1 cellular context compared by ENCODE assay signal in the genomic region with DNA sequence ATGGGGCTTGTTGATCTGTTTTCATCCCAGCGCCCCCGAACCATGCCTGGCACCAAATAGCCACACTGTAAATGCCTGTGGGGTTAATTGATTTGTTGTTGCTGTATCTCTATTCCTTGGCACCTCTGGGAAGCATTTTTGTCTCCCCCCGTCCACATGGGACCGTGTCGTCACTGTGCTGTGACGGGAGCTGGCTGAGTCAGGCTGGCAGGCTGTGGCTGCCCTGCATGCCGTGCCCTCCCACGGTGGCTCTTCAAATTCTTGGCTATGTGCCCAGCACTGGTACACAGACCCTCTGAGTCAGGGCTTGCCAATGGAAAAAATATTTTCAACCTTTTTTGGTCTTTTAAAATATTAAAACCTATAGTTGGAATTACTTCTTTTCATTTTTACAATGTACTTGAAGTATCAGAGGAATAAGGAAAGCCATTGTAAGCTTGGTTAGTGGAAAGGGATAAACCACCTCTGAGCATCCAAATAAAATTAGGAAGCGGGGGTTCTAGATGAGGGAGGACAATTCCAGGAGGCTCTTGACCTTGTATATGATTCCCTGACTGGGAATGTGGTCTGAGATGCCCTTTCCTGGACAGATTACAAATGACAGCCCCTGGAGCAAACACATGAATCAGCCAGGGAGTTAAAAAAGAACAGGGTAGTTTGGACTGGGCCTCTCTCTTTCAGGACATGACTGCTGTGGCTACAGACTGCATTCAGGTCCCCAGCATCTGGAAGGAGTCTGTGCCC.
A peak's percentile ranks its signal among the peaks of the same experiment; 100 is the strongest.
TF ChIP-seq lines count a peak whose summit lies in the region.

No MANE protein-coding gene starts in this region.

TF ChIP-seq in A549, 52 proteins besides CTCF, POLR2A, EP300 and RAD21 (continued from another document):
- TF ChIP-seq, protein P1, sequence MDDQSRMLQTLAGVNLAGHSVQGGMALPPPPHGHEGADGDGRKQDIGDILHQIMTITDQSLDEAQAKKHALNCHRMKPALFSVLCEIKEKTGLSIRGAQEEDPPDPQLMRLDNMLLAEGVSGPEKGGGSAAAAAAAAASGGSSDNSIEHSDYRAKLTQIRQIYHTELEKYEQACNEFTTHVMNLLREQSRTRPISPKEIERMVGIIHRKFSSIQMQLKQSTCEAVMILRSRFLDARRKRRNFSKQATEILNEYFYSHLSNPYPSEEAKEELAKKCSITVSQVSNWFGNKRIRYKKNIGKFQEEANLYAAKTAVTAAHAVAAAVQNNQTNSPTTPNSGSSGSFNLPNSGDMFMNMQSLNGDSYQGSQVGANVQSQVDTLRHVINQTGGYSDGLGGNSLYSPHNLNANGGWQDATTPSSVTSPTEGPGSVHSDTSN (IDR thresholded peaks at IDR 0.05) = peak; percentile 54
- TF ChIP-seq BHLHE40 (IDR thresholded peaks at IDR 0.05; ENCODE audit: low read depth, low read length) (no peak), RFX5 (IDR thresholded peaks at IDR 0.05) (no peak), MAX (IDR thresholded peaks at IDR 0.05) (peak; percentile 93), CEBPB (IDR thresholded peaks at IDR 0.05) (peak; percentile 16 to 75; a peak in 3 of 4 replicates), RCOR1 (IDR thresholded peaks at IDR 0.05; ENCODE audit: low read depth, low read length) (no peak), HES2 (IDR thresholded peaks at IDR 0.05) (no peak), NR3C1 (IDR thresholded peaks at IDR 0.05) (no peak), ZFP36 (IDR thresholded peaks at IDR 0.05; ENCODE audit: borderline replicate concordance, partially characterized antibody) (no peak), HEYL (CRISPR knock-in tag; IDR thresholded peaks at IDR 0.05) (no peak), ZC3H11A (IDR thresholded peaks at IDR 0.05) (no peak), GATA3 (IDR thresholded peaks at IDR 0.05; ENCODE audit: borderline replicate concordance) (peak; percentile 95), FOXS1 (CRISPR knock-in tag; IDR thresholded peaks at IDR 0.05) (peak; percentile 37; the same call in 1 of the 2 replicates), POLR2AphosphoS2 (conservative IDR thresholded peaks at IDR 0.05; ENCODE audit: low read length) (no peak), MAFK (IDR thresholded peaks at IDR 0.05; ENCODE audit: partially characterized antibody) (peak; percentile 35), TP53 (CRISPR knock-in tag; IDR thresholded peaks at IDR 0.05) (no peak), MAZ (IDR thresholded peaks at IDR 0.05; ENCODE audit: borderline replicate concordance, low read depth, low read length) (no peak), KDM1A (IDR thresholded peaks at IDR 0.05; ENCODE audit: low read depth) (no peak), USF2 (IDR thresholded peaks at IDR 0.05) (no peak), NFE2L2 (conservative IDR thresholded peaks at IDR 0.05; ENCODE audit: low read length) (no peak), HDAC2 (IDR thresholded peaks at IDR 0.05) (no peak), HOXB13 (CRISPR knock-in tag; IDR thresholded peaks at IDR 0.05; ENCODE audit: low read depth) (peak; percentile 58; the same call in 1 of the 2 replicates), RARB (CRISPR knock-in tag; IDR thresholded peaks at IDR 0.05) (no peak), JUN (IDR thresholded peaks at IDR 0.05) (peak; percentile 75 to 84; a peak in 4 of 5 replicates), ESRRA (IDR thresholded peaks at IDR 0.05; ENCODE audit: borderline replicate concordance, low read length) (peak; percentile 76; the same call in 1 of the 2 replicates), HOXA7 (CRISPR knock-in tag; IDR thresholded peaks at IDR 0.05) (no peak), FOSL2 (IDR thresholded peaks at IDR 0.05) (peak; percentile 66; the same call in 1 of the 2 replicates), FOSL2 (CRISPR knock-in tag; IDR thresholded peaks at IDR 0.05) (peak; percentile 95), ZSCAN20 (CRISPR knock-in tag; IDR thresholded peaks at IDR 0.05) (peak; percentile 40; the same call in 1 of the 2 replicates), ZNF302 (CRISPR knock-in tag; IDR thresholded peaks at IDR 0.05) (no peak), RNF2 (IDR thresholded peaks at IDR 0.05; ENCODE audit: borderline replicate concordance, low read depth) (no peak), SMC3 (IDR thresholded peaks at IDR 0.05) (no peak; the same call in 2 of the 3 replicates), NPAS2 (CRISPR knock-in tag; IDR thresholded peaks at IDR 0.05; ENCODE audit: borderline replicate concordance) (no peak), MYC (IDR thresholded peaks at IDR 0.05; ENCODE audit: borderline replicate concordance, low read length) (no peak), CHD2 (IDR thresholded peaks at IDR 0.05; ENCODE audit: low read length, partially characterized antibody) (no peak), JUNB (IDR thresholded peaks at IDR 0.05) (peak; percentile 95), EHF (CRISPR knock-in tag; IDR thresholded peaks at IDR 0.05) (peak; percentile 29; the same call in 1 of the 2 replicates), CHD4 (IDR thresholded peaks at IDR 0.05; ENCODE audit: borderline replicate concordance) (no peak), TFCP2L1 (CRISPR knock-in tag; IDR thresholded peaks at IDR 0.05) (no peak), EHMT2 (IDR thresholded peaks at IDR 0.05; ENCODE audit: low read depth) (no peak)
- TF ChIP-seq, protein P2, sequence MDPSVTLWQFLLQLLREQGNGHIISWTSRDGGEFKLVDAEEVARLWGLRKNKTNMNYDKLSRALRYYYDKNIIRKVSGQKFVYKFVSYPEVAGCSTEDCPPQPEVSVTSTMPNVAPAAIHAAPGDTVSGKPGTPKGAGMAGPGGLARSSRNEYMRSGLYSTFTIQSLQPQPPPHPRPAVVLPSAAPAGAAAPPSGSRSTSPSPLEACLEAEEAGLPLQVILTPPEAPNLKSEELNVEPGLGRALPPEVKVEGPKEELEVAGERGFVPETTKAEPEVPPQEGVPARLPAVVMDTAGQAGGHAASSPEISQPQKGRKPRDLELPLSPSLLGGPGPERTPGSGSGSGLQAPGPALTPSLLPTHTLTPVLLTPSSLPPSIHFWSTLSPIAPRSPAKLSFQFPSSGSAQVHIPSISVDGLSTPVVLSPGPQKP (IDR thresholded peaks at IDR 0.05; ENCODE audit: low read depth, low read length) = no peak
- TF ChIP-seq, protein P3, sequence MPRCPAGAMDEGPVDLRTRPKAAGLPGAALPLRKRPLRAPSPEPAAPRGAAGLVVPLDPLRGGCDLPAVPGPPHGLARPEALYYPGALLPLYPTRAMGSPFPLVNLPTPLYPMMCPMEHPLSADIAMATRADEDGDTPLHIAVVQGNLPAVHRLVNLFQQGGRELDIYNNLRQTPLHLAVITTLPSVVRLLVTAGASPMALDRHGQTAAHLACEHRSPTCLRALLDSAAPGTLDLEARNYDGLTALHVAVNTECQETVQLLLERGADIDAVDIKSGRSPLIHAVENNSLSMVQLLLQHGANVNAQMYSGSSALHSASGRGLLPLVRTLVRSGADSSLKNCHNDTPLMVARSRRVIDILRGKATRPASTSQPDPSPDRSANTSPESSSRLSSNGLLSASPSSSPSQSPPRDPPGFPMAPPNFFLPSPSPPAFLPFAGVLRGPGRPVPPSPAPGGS (IDR thresholded peaks at IDR 0.05) = no peak
- TF ChIP-seq, protein P4, sequence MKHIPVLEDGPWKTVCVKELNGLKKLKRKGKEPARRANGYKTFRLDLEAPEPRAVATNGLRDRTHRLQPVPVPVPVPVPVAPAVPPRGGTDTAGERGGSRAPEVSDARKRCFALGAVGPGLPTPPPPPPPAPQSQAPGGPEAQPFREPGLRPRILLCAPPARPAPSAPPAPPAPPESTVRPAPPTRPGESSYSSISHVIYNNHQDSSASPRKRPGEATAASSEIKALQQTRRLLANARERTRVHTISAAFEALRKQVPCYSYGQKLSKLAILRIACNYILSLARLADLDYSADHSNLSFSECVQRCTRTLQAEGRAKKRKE (CRISPR knock-in tag; IDR thresholded peaks at IDR 0.05; ENCODE audit: low read depth) = peak; percentile 71; the same call in 1 of the 2 replicates
- TF ChIP-seq, protein P5, sequence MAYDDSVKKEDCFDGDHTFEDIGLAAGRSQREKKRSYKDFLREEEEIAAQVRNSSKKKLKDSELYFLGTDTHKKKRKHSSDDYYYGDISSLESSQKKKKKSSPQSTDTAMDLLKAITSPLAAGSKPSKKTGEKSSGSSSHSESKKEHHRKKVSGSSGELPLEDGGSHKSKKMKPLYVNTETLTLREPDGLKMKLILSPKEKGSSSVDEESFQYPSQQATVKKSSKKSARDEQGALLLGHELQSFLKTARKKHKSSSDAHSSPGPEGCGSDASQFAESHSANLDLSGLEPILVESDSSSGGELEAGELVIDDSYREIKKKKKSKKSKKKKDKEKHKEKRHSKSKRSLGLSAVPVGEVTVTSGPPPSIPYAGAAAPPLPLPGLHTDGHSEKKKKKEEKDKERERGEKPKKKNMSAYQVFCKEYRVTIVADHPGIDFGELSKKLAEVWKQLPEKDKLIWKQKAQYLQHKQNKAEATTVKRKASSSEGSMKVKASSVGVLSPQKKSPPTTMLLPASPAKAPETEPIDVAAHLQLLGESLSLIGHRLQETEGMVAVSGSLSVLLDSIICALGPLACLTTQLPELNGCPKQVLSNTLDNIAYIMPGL (CRISPR knock-in tag; IDR thresholded peaks at IDR 0.05; ENCODE audit: borderline replicate concordance) = no peak
- TF ChIP-seq, protein P6, sequence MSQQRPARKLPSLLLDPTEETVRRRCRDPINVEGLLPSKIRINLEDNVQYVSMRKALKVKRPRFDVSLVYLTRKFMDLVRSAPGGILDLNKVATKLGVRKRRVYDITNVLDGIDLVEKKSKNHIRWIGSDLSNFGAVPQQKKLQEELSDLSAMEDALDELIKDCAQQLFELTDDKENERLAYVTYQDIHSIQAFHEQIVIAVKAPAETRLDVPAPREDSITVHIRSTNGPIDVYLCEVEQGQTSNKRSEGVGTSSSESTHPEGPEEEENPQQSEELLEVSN (IDR thresholded peaks at IDR 0.05; ENCODE audit: borderline replicate concordance, low read depth) = 0 out of 2 replicates have a peak, but pooled peaks have one; percentile 35
- TF ChIP-seq, protein P7, sequence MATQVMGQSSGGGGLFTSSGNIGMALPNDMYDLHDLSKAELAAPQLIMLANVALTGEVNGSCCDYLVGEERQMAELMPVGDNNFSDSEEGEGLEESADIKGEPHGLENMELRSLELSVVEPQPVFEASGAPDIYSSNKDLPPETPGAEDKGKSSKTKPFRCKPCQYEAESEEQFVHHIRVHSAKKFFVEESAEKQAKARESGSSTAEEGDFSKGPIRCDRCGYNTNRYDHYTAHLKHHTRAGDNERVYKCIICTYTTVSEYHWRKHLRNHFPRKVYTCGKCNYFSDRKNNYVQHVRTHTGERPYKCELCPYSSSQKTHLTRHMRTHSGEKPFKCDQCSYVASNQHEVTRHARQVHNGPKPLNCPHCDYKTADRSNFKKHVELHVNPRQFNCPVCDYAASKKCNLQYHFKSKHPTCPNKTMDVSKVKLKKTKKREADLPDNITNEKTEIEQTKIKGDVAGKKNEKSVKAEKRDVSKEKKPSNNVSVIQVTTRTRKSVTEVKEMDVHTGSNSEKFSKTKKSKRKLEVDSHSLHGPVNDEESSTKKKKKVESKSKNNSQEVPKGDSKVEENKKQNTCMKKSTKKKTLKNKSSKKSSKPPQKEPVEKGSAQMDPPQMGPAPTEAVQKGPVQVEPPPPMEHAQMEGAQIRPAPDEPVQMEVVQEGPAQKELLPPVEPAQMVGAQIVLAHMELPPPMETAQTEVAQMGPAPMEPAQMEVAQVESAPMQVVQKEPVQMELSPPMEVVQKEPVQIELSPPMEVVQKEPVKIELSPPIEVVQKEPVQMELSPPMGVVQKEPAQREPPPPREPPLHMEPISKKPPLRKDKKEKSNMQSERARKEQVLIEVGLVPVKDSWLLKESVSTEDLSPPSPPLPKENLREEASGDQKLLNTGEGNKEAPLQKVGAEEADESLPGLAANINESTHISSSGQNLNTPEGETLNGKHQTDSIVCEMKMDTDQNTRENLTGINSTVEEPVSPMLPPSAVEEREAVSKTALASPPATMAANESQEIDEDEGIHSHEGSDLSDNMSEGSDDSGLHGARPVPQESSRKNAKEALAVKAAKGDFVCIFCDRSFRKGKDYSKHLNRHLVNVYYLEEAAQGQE (IDR thresholded peaks at IDR 0.05) = no peak
